8 cellular contexts compared by ENCODE assay signal in the genomic region with DNA sequence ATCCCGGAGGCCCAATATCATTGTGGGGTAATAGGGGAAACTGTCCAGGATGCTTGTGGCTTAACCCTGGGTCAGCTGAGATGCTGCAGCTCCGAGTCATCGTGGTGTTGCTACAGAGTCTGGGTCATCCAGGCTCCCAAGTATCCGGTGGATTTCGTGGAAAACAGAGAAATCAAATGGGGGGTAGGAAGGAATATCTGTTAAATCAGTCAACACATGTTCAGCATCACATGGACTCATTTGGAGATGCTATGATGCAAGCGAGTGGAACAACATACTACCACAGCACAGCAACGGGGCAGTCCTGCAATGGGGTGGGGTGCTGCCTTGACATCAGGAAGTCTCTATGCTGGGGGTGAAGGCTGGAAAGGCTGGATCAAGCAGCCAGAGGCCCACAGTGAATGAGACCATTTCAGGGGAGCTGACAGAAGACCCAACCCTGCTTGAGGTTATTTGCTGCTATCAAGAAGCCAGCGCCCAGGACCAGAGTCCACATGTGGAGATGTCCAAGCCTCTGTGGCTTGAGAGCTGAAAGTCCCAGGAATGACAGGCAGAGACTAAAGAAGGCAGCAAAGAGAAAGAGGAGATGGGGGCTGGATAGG. TPM values are rescaled to one million over a fixed set of nuclear protein-coding genes. Genes with fewer than 3 reads are reported as not detected.
DNase-seq lines count a peak whose midpoint lies in the region; ATAC-seq and TF ChIP-seq lines count a peak whose summit lies in the region.

No MANE protein-coding gene starts in this region.

- no peak overlapping the region for H3K4me3 ChIP-seq in tibial nerve

- peak overlapping the region; percentile 25 for H3K4me3 Mint-ChIP-seq in activated naive CD4-positive, alpha-beta T cell treated with anti-CD3 and anti-CD28 coated beads, Interleukin-2, amount 10 ng/mL, durations not matched to agents 7 days and 5 days
- H3K4me3 Mint-ChIP-seq in activated B cell treated with CpG ODN at 0.5 μM for 24 hours (peak overlapping the region; percentile 36), progenitor cell of endocrine pancreas (ENCODE audit: low read depth) (no peak overlapping the region)

- peaks cover 0 to 29% (median 19%) of the 10 kb centered on the region in 4 donors for H3K4me1 ChIP-seq in tibial nerve

- peaks cover 25% of the 10 kb centered on the region for H3K36me3 Mint-ChIP-seq in activated naive CD4-positive, alpha-beta T cell treated with anti-CD3 and anti-CD28 coated beads, Interleukin-2, amount 10 ng/mL, durations not matched to agents 7 days and 5 days
- no peaks in the 10 kb centered on the region for H3K36me3 Mint-ChIP-seq in activated B cell treated with CpG ODN at 0.5 μM for 24 hours (ENCODE audit: low read depth)
- H3K36me3 Mint-ChIP-seq in progenitor cell of endocrine pancreas (ENCODE audit: insufficient read depth) = no peaks in the 10 kb centered on the region

- no peaks in the 10 kb centered on the region for H3K27me3 Mint-ChIP-seq in activated naive CD4-positive, alpha-beta T cell treated with anti-CD3 and anti-CD28 coated beads, Interleukin-2, amount 10 ng/mL, durations not matched to agents 7 days and 5 days
- H3K27me3 Mint-ChIP-seq in activated B cell treated with CpG ODN at 0.5 μM for 24 hours (peaks cover 9% of the 10 kb centered on the region), progenitor cell of endocrine pancreas (peaks cover 18% of the 10 kb centered on the region)

- H3K27ac Mint-ChIP-seq in activated naive CD4-positive, alpha-beta T cell treated with anti-CD3 and anti-CD28 coated beads, Interleukin-2, amount 10 ng/mL, durations not matched to agents 7 days and 5 days = peak overlapping the region; percentile 83
- H3K27ac Mint-ChIP-seq in activated B cell treated with CpG ODN at 0.5 μM for 24 hours (no peak overlapping the region), progenitor cell of endocrine pancreas (no peak overlapping the region)

- no peak for DNase-seq in activated naive CD4-positive, alpha-beta T cell treated with anti-CD3 and anti-CD28 coated beads, Interleukin-2, amount 10 ng/mL, durations not matched to agents 7 days and 5 days
- DNase-seq in activated naive CD4-positive, alpha-beta T cell treated with Interleukin-2 at 50 U/mL for 16 hours = no peak
- DNase-seq in activated B cell treated with CpG ODN at 0.5 μM for 24 hours (no peak), left ventricle myocardium superior (no peak), tibial nerve (ENCODE audit: low spot score in 2 of 2) (peak in 1 of 2 donors; percentile 70), GM19240 (ENCODE audit: insufficient read length, low spot score) (no peak), progenitor cell of endocrine pancreas (ENCODE audit: low spot score, unreplicated experiment) (no peak)

- no peaks in the 10 kb centered on the region for H3K36me3 ChIP-seq in tibial nerve

- 44 to 52% methylated on average over 8 of the region's 8 CpGs for WGBS in tibial nerve, 2 donors

- H3K9me3 Mint-ChIP-seq in activated naive CD4-positive, alpha-beta T cell treated with anti-CD3 and anti-CD28 coated beads, Interleukin-2, amount 10 ng/mL, durations not matched to agents 7 days and 5 days = no peaks in the 10 kb centered on the region
- H3K9me3 Mint-ChIP-seq in activated B cell treated with CpG ODN at 0.5 μM for 24 hours (no peaks in the 10 kb centered on the region), progenitor cell of endocrine pancreas (ENCODE audit: low read depth) (no peaks in the 10 kb centered on the region)

- H3K27ac ChIP-seq in tibial nerve = peak overlapping the region in 3 of 4 donors; percentile 8 to 57 (median 49)

- intact Hi-C loops in activated B cell treated with CpG ODN at 0.5 μM for 24 hours (cut with micrococcal nuclease) = no loop called here
- intact Hi-C loops in left ventricle myocardium superior (cut with micrococcal nuclease) = no loop called here

- no peaks in the 10 kb centered on the region for H3K9me3 ChIP-seq in tibial nerve

- TF ChIP-seq CTCF in activated B cell treated with CpG ODN at 0.5 μM for 24 hours (IDR thresholded peaks at IDR 0.05) (no peak), tibial nerve (IDR thresholded peaks at IDR 0.05) (no peak), progenitor cell of endocrine pancreas (IDR thresholded peaks at IDR 0.05; ENCODE audit: unreplicated experiment) (no peak)

- TF ChIP-seq EP300 in tibial nerve (IDR thresholded peaks at IDR 0.05) = peak in 1 of 2 donors; percentile 80

- POLR2A ChIA-PET in activated B cell treated with CpG ODN at 0.5 μM for 24 hours (lab: Charles Lee) = no interaction called here

- no peaks in the 10 kb centered on the region for H3K27me3 ChIP-seq in tibial nerve

- ATAC-seq in activated B cell treated with CpG ODN at 0.5 μM for 24 hours (ENCODE audit: low read depth) (no peak), left ventricle myocardium superior (peak; percentile 13), GM21360 (IDR thresholded peaks at IDR 0.05; ENCODE audit: unreplicated experiment) (no peak)

- H3K4me1 Mint-ChIP-seq in activated naive CD4-positive, alpha-beta T cell treated with anti-CD3 and anti-CD28 coated beads, Interleukin-2, amount 10 ng/mL, durations not matched to agents 7 days and 5 days = peaks cover 63% of the 10 kb centered on the region
- H3K4me1 Mint-ChIP-seq in activated B cell treated with CpG ODN at 0.5 μM for 24 hours (peaks cover 22% of the 10 kb centered on the region), progenitor cell of endocrine pancreas (ENCODE audit: low read depth) (no peaks in the 10 kb centered on the region)

- CTCF ChIA-PET in activated naive CD4-positive, alpha-beta T cell treated with anti-CD3 and anti-CD28 coated beads, Interleukin-2, amount 10 ng/mL, durations not matched to agents 7 days and 5 days (lab: Charles Lee) = interaction anchor here (1.0 to 5.9 kb wide), 4 partner anchors 12 to 42 kb away, joined by 3 to 57 read pairs (median 7); no protein-coding TSS in a partner anchor
- CTCF ChIA-PET in activated B cell treated with CpG ODN at 0.5 μM for 24 hours (lab: Charles Lee) = no interaction called here

- TF ChIP-seq POLR2A in tibial nerve (IDR thresholded peaks at IDR 0.05) = no peak

RNA-seq across cellular contexts. Expression of a gene that starts 22.9 kb away (rescaled TPM):
- total RNA-seq in activated B cell treated with CpG ODN at 0.5 μM for 24 hours (0.64 and 0.86 TPM in 2 replicates), left ventricle myocardium superior (0.20 TPM), tibial nerve (1 to 10 TPM in 2 of 4 donors, under 1 TPM in 2; 0.78 to 6.6 (median 1.1) TPM), progenitor cell of endocrine pancreas (0.31 and 0.38 TPM in 2 replicates)
